24 cellular contexts compared by ENCODE assay signal in the genomic region with DNA sequence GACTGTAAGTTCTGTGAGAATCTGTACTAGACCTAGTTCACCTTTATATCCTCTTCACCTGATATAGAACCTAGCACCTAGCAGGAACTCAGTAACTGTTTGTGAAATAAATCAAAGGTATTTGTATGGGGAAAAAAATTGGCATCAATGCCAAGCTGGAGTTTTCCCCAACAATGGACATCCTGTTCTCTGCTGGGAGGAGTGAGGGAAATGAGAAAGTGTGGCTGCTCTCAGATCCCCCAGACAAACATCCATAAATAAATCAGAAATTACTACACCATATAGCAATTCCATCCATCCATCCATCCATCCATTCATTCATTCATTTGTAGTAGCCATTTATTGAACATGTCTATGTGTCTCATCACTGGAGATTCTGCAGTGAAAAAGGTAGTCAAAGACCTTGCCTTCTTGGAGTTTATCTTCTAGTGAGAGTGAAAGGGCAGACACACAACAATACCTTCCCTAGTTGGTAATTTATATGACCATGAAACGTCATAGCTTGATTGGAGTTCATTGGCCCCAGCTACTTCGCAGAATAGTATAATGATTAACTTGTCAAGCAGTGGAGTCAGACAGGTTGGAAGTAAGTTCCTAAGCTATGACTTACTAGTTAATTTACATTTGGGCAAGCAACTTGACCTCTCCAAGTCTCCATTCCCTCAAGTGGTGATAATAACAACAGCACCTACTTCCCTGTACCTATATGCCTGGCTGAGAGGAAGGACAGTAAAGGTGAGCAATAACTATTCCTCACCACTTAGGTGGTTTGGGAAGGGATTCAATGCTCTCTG.
"Had no signal": no experiment of that assay in that cellular context is flagged by ENCODE, and none has a peak within 500 bp of the region (broad histone marks: within the 10 kb centered on the region; RNA-seq: fewer than 3 reads in every experiment).

No MANE protein-coding gene starts in this region.

- H3K4me3 Mint-ChIP-seq: activated CD8-positive, alpha-beta T cell treated with anti-CD3 and anti-CD28 coated beads for 36 hours; activated naive CD8-positive, alpha-beta T cell; brain; dendritic cell treated with granulocyte-macrophage colony-stimulating factor and Interleukin-4, amounts not matched to agents 40 ng/mL and 50 ng/mL, for 4 days; endodermal cell; naive B cell; neural progenitor cell; T-helper 1 cell treated with Interleukin-12 subunit alpha and Interleukin-12 subunit beta and Interleukin-4 antibody, amounts not matched to agents 30 μg/mL and 1 μg/mL, for 36 hours; WTC11 had no signal

- FAIRE-seq: kidney had no signal

- H3K9me3 ChIP-seq: tibial nerve had no signal

- ATAC-seq: activated CD8-positive, alpha-beta T cell treated with anti-CD3 and anti-CD28 coated beads for 36 hours; esophagus mucosa; SK-N-SH treated with all-trans-retinoic acid at 6 μM for 48 hours; WTC11 had no signal

- H3K27ac ChIP-seq: neural progenitor cell, parathyroid adenoma, tibial nerve had no signal

- H3K27me3 Mint-ChIP-seq: dendritic cell treated with granulocyte-macrophage colony-stimulating factor and Interleukin-4, amounts not matched to agents 40 ng/mL and 50 ng/mL, for 4 days had no signal

- DNase-seq: activated CD4-positive, alpha-beta T cell treated with anti-CD3 and anti-CD28 coated beads for 4 hours; activated CD8-positive, alpha-beta memory T cell treated with anti-CD3 and anti-CD28 coated beads, Interleukin-2, amount 50 U/mL, for 4 hours; activated CD8-positive, alpha-beta T cell treated with anti-CD3 and anti-CD28 coated beads for 36 hours; activated gamma-delta T cell; activated T-cell treated with anti-CD3 and anti-CD28 coated beads, Interleukin-2, amount 50 U/mL, for 48 hours; amniotic stem cell; endodermal cell; hippocampal formation; kidney; midbrain; naive B cell; stimulated activated CD4-positive, alpha-beta T cell treated with anti-CD3 and anti-CD28 coated beads, Interleukin-12 subunit alpha, Interleukin-12 subunit beta, amount 100 ng/mL, for 4 hours; stimulated activated CD4-positive, alpha-beta T cell treated with anti-CD3 and anti-CD28 coated beads, Interleukin-2, amount 100 ng/mL, for 24 hours had no signal

- H3K9me3 Mint-ChIP-seq: activated CD8-positive, alpha-beta T cell treated with anti-CD3 and anti-CD28 coated beads for 36 hours; brain; dendritic cell treated with granulocyte-macrophage colony-stimulating factor and Interleukin-4, amounts not matched to agents 40 ng/mL and 50 ng/mL, for 4 days; endodermal cell; naive B cell; neural progenitor cell; T-helper 1 cell treated with Interleukin-12 subunit alpha and Interleukin-12 subunit beta and Interleukin-4 antibody, amounts not matched to agents 30 μg/mL and 1 μg/mL, for 36 hours; WTC11 had no signal

- H3K36me3 Mint-ChIP-seq: activated naive CD8-positive, alpha-beta T cell; brain; naive B cell; neural progenitor cell; WTC11 had no signal

- H3K4me1 ChIP-seq: neural progenitor cell, parathyroid adenoma had no signal

- H3K4me1 Mint-ChIP-seq: brain, naive B cell had no signal

- H3K27me3 ChIP-seq: neural progenitor cell, tibial nerve had no signal

- H3K4me3 ChIP-seq: lung, neural progenitor cell, tibial nerve had no signal

- H3K36me3 ChIP-seq: neural progenitor cell, tibial nerve had no signal

- H3K27ac Mint-ChIP-seq: activated CD8-positive, alpha-beta T cell treated with anti-CD3 and anti-CD28 coated beads for 36 hours; activated naive CD8-positive, alpha-beta T cell; brain; dendritic cell treated with granulocyte-macrophage colony-stimulating factor and Interleukin-4, amounts not matched to agents 40 ng/mL and 50 ng/mL, for 4 days; endodermal cell; neural progenitor cell; T-helper 1 cell treated with Interleukin-12 subunit alpha and Interleukin-12 subunit beta and Interleukin-4 antibody, amounts not matched to agents 30 μg/mL and 1 μg/mL, for 36 hours; WTC11 had no signal
